ENCODE assay signal across 9 cellular contexts in genomic region chr11:57530215-57530595, GRCh38. TPM values are rescaled to one million over a fixed set of nuclear protein-coding genes. Genes with fewer than 3 reads are reported as not detected.
DNase-seq lines count a peak whose midpoint lies in the region; ATAC-seq, FAIRE-seq and TF ChIP-seq lines count a peak whose summit lies in the region.
"Had no signal": no experiment of that assay in that cellular context is flagged by ENCODE, and none has a peak within 500 bp of the region (broad histone marks: within the 10 kb centered on the region; RNA-seq: fewer than 3 reads in every experiment).

No MANE protein-coding gene starts in this region.

- TF ChIP-seq POLR2A in HepG2 (IDR thresholded peaks at IDR 0.05; ENCODE audit: insufficient read depth in 1 of 2, low read depth in 2 of 2, low read length in 2 of 2) = no peak

- 0% methylated on average over 4 of the region's 17 CpGs for WGBS in HepG2 (ENCODE audit: low lambda C conversion rate)

- H3K36me3 ChIP-seq in astrocyte (ENCODE audit: insufficient read depth, low read length) (peaks cover 3% of the 10 kb centered on the region), HepG2 (replicated peaks in 1 of 2; ENCODE audit: control insufficient read depth in 1 of 2, insufficient read depth in 2 of 2, low read length in 2 of 2) (peaks cover 0 to 5% of the 10 kb centered on the region in 2 experiments; a peak in 1 of 5 replicates), tibial artery (peaks cover 0 to 19% (median 0%) of the 10 kb centered on the region in 3 donors)

- peaks cover 4% of the 10 kb centered on the region for H3K36me3 Mint-ChIP-seq in astrocyte (ENCODE audit: low read depth, unreplicated experiment)

- no peaks in the 10 kb centered on the region for H3K27me3 ChIP-seq in astrocyte (ENCODE audit: insufficient read depth, low read length)
- peaks cover 0 to 5% of the 10 kb centered on the region in 2 experiments; a peak in 1 of 5 replicates for H3K27me3 ChIP-seq in HepG2 (ENCODE audit: control insufficient read depth in 1 of 2, insufficient read depth in 2 of 2, low read length in 2 of 2)
- no peaks in the 10 kb centered on the region for H3K27me3 ChIP-seq in tibial artery

- peaks cover 24% of the 10 kb centered on the region for H3K79me2 ChIP-seq in astrocyte (ENCODE audit: insufficient read depth, low read length)
- peaks cover 13% of the 10 kb centered on the region for H3K79me2 ChIP-seq in HepG2 (ENCODE audit: insufficient read depth, low read length)

- no peak for FAIRE-seq in astrocyte (lab: Jason Lieb, UNC)
- no peak for FAIRE-seq in HepG2 (lab: Jason Lieb, UNC)

- H3K27ac ChIP-seq in astrocyte (ENCODE audit: low read depth, low read length) = peak overlapping the region; percentile 70
- peak overlapping the region; percentile 62 for H3K27ac ChIP-seq in HepG2 (ENCODE audit: extremely low read length, insufficient read depth, low read length)
- peak overlapping the region; percentile 49 to 70 for H3K27ac ChIP-seq in tibial artery

- in situ Hi-C loops in HepG2 (cut with HindIII; ENCODE audit: extremely low pct_ligation_motif_present, low pct_unique_long_range_greater_than_20kb) = loop anchor here (5.0 kb wide), 1 partner anchor 183 kb away; no protein-coding TSS in a partner anchor

- CTCF ChIA-PET in HepG2 (lab: Yijun Ruan, JAX; ENCODE audit: low intra/inter-chr PET ratio, low total read pairs) (interaction anchor here (1.0 to 1.1 kb wide), 2 partner anchors 37 to 38 kb away, joined by 3 to 4 read pairs; no protein-coding TSS in a partner anchor), HEK293T (lab: Yijun Ruan, JAX) (interaction anchor here (0.6 to 7.1 kb wide), 2 partner anchors 37 to 1641 kb away, joined by 3 to 145 read pairs; no protein-coding TSS in a partner anchor)

- TF ChIP-seq EP300 in HepG2 (IDR thresholded peaks at IDR 0.05; ENCODE audit: low read depth in 2 of 2, low read length in 2 of 2) (no peak), HepG2 (CRISPR knock-in tag; IDR thresholded peaks at IDR 0.05; ENCODE audit: borderline replicate concordance) (no peak)

- DNase-seq in AG10803 (ENCODE audit: low read depth) (no peak), astrocyte (ENCODE audit: low read depth) (no peak), HepG2 (ENCODE audit: low spot score) (no peak), tibial artery (no peak), NCI-H2196 (lab: John Stamatoyannopoulos, UW; ENCODE audit: unreplicated experiment) (no peak), HEK293T (ENCODE audit: extremely low spot score) (no peak)

- BruUV-seq in HepG2 (replicated peaks; lab: Mats Ljungman, UMichigan) = TSS peak; percentile 78

- H3K4me3 Mint-ChIP-seq in astrocyte (ENCODE audit: unreplicated experiment) = peak overlapping the region; percentile 94

- no peaks in the 10 kb centered on the region for H3K4me1 Mint-ChIP-seq in astrocyte (ENCODE audit: low read depth, unreplicated experiment)

- intact Hi-C loops in HepG2 (cut with micrococcal nuclease; ENCODE audit: unreplicated experiment) = loop anchor here (1.0 to 5.0 kb wide), 2 partner anchors 16 to 112 kb away; no protein-coding TSS in a partner anchor
- intact Hi-C loops in tibial artery (cut with DNase I; ENCODE audit: low total_unique reads) = no loop called here

- peak overlapping the region; percentile 92 for H3K4me2 ChIP-seq in astrocyte (ENCODE audit: low read length)
- H3K4me2 ChIP-seq in HepG2 (ENCODE audit: low read depth, low read length) = peak overlapping the region; percentile 94

- TF ChIP-seq RAD21 in HepG2 (CRISPR knock-in tag; IDR thresholded peaks at IDR 0.05) = no peak

- no peaks in the 10 kb centered on the region for H3K9me3 ChIP-seq in astrocyte (ENCODE audit: insufficient read depth, low read depth, low read length)
- H3K9me3 ChIP-seq in HepG2 (ENCODE audit: low read length) = no peaks in the 10 kb centered on the region
- no peaks in the 10 kb centered on the region for H3K9me3 ChIP-seq in tibial artery

- H3K9ac ChIP-seq in astrocyte (ENCODE audit: low read length) = peak overlapping the region; percentile 90
- H3K9ac ChIP-seq in HepG2 (ENCODE audit: insufficient read depth, low read depth, low read length) = peak overlapping the region; percentile 90

- ATAC-seq in HG02884 (IDR thresholded peaks at IDR 0.05; ENCODE audit: unreplicated experiment) (peak; percentile 6), HepG2 (peak; percentile 39), GM21576 (IDR thresholded peaks at IDR 0.05; ENCODE audit: unreplicated experiment) (no peak)

- H3K4me1 ChIP-seq in astrocyte (ENCODE audit: insufficient read depth, low read length) = peaks cover 8% of the 10 kb centered on the region
- H3K4me1 ChIP-seq in HepG2 (ENCODE audit: insufficient read depth, low read length) = peaks cover 42% of the 10 kb centered on the region
- peaks cover 0 to 15% (median 11%) of the 10 kb centered on the region in 4 donors for H3K4me1 ChIP-seq in tibial artery

- H3K27ac Mint-ChIP-seq in astrocyte (ENCODE audit: unreplicated experiment) = peak overlapping the region; percentile 79

- peak overlapping the region; percentile 95 for H3K4me3 ChIP-seq in AG10803 (ENCODE audit: low read length)
- peak overlapping the region; percentile 97 for H3K4me3 ChIP-seq in astrocyte (ENCODE audit: insufficient read depth, low read depth, low read length)
- peak overlapping the region; percentile 80 to 98 (median 96) for H3K4me3 ChIP-seq in HepG2 (replicated peaks in 1 of 3; ENCODE audit: insufficient read depth in 1 of 3, low read depth in 2 of 3, low read length in 3 of 3)
- peak overlapping the region; percentile 70 for H3K4me3 ChIP-seq in tibial artery

- TF ChIP-seq CTCF in AG10803 (conservative IDR thresholded peaks at IDR 0.05; ENCODE audit: low read length) (no peak), astrocyte (IDR thresholded peaks at IDR 0.05; ENCODE audit: insufficient read depth, low read depth, low read length) (no peak), HepG2 (CRISPR knock-in tag; IDR thresholded peaks at IDR 0.05) (no peak), tibial artery (IDR thresholded peaks at IDR 0.05) (no peak)

- H2AFZ ChIP-seq in astrocyte (ENCODE audit: low read depth, low read length) (peak overlapping the region; percentile 99), HepG2 (ENCODE audit: low read length) (no peak overlapping the region)

- H3K27me3 Mint-ChIP-seq in astrocyte (ENCODE audit: low read depth, unreplicated experiment) = no peaks in the 10 kb centered on the region

- H4K20me1 ChIP-seq in astrocyte (ENCODE audit: insufficient read depth, low read length) (peaks cover 12% of the 10 kb centered on the region), HepG2 (ENCODE audit: insufficient read depth, low read length) (no peaks in the 10 kb centered on the region)

- POLR2A ChIA-PET in HepG2 (lab: Yijun Ruan, JAX) = interaction anchor here (1.0 to 2.6 kb wide), 8 partner anchors 15 to 111 kb away, joined by 3 to 13 read pairs (median 4); partner anchors contain the start of gene SLC43A1
- POLR2A ChIA-PET in HEK293T (lab: Yijun Ruan, JAX) = interaction anchor here (1.0 kb wide), 2 partner anchors 22 to 70 kb away, joined by 3 to 5 read pairs; partner anchors contain the start of gene RTN4RL2

- H3K9me3 Mint-ChIP-seq in astrocyte (ENCODE audit: unreplicated experiment) = no peaks in the 10 kb centered on the region

RNA-seq across cellular contexts. Expression of gene TIMM10, which starts 0.3 kb away (rescaled TPM):
- total RNA-seq in astrocyte (56.1 and 60.3 TPM in 2 replicates), HepG2 (2016; rRNA removed; fragmentation: Illumina TruSeq; extraction: Trizol) (82.2 and 103 TPM in 2 replicates)
- total RNA-seq in HepG2 (2016; cell fraction: cytosol; rRNA removed; fragmentation: Illumina TruSeq; extraction: Trizol; ENCODE audit: low read depth) = 40.9 and 52.7 TPM in 2 replicates
- 87.8 and 108 TPM in 2 replicates for total RNA-seq in HepG2 (2016; cell fraction: insoluble cytoplasmic fraction; rRNA removed; fragmentation: Illumina TruSeq; extraction: Trizol)
- total RNA-seq in HepG2 (2016; cell fraction: membrane; rRNA removed; fragmentation: Illumina TruSeq; extraction: Trizol) = 48.0 and 65.2 TPM in 2 replicates
- 27.4 and 31.3 TPM in 2 replicates for total RNA-seq in HepG2 (2016; cell fraction: nucleus; rRNA removed; fragmentation: Illumina TruSeq; extraction: Trizol)
- 56.3 and 67.8 TPM in 2 replicates for polyA plus RNA-seq in HepG2 (2011; rRNA removed)
- polyA plus RNA-seq in HepG2 (2011; cell fraction: cytosol; rRNA removed) = 81.8 and 94.3 TPM in 2 replicates
- polyA plus RNA-seq in HepG2 (2011; cell fraction: nucleus; rRNA removed) = 18.2 and 20.2 TPM in 2 replicates
- polyA plus RNA-seq in HepG2 (2012) = 46.7 and 55.3 TPM in 2 replicates
- 53.7 and 66.6 TPM in 2 replicates for polyA plus RNA-seq in HepG2 (2016; cell fraction: cytosol; fragmentation: Illumina TruSeq; extraction: Trizol; ENCODE audit: low read depth)
- 106 and 130 TPM in 2 replicates for polyA plus RNA-seq in HepG2 (2016; cell fraction: insoluble cytoplasmic fraction; fragmentation: Illumina TruSeq; extraction: Trizol; ENCODE audit: low read depth)
- 52.5 and 68.9 TPM in 2 replicates for polyA plus RNA-seq in HepG2 (2016; cell fraction: membrane; fragmentation: Illumina TruSeq; extraction: Trizol; ENCODE audit: low read depth)
- polyA plus RNA-seq in HepG2 (2016; cell fraction: nucleus; fragmentation: Illumina TruSeq; extraction: Trizol; ENCODE audit: insufficient read depth, low read depth) = 53.7 and 58.9 TPM in 2 replicates
- polyA minus RNA-seq in HepG2 (2011; rRNA and poly(A)+ RNA removed; ENCODE audit: low replicate concordance) = 28.3 and 58.4 TPM in 2 replicates
- polyA minus RNA-seq in HepG2 (2011; cell fraction: cytosol; rRNA and poly(A)+ RNA removed) = 7.7 and 8.8 TPM in 2 replicates
- polyA minus RNA-seq in HepG2 (2011; cell fraction: nucleus; rRNA and poly(A)+ RNA removed) = 11.8 and 13.6 TPM in 2 replicates

RNA-seq across cellular contexts. Expression of gene SMTNL1, which starts 7.2 kb away (rescaled TPM):
- total RNA-seq in astrocyte (not detected in 2 replicates), HepG2 (2016; rRNA removed; fragmentation: Illumina TruSeq; extraction: Trizol) (not detected in 2 replicates)
- total RNA-seq in HepG2 (2016; cell fraction: cytosol; rRNA removed; fragmentation: Illumina TruSeq; extraction: Trizol; ENCODE audit: low read depth) = not detected in 2 replicates
- total RNA-seq in HepG2 (2016; cell fraction: insoluble cytoplasmic fraction; rRNA removed; fragmentation: Illumina TruSeq; extraction: Trizol) = not detected in 2 replicates
- not detected in 2 replicates for total RNA-seq in HepG2 (2016; cell fraction: membrane; rRNA removed; fragmentation: Illumina TruSeq; extraction: Trizol)
- not detected in 2 replicates for total RNA-seq in HepG2 (2016; cell fraction: nucleus; rRNA removed; fragmentation: Illumina TruSeq; extraction: Trizol)
- polyA plus RNA-seq in HepG2 (2011; rRNA removed) = 0.04 TPM in 1 of 2 replicates, not detected in the other
- polyA plus RNA-seq in HepG2 (2011; cell fraction: cytosol; rRNA removed) = not detected in 2 replicates
- polyA plus RNA-seq in HepG2 (2011; cell fraction: nucleus; rRNA removed) = not detected in 2 replicates
- polyA plus RNA-seq in HepG2 (2012) = not detected in 2 replicates
- polyA plus RNA-seq in HepG2 (2016; cell fraction: cytosol; fragmentation: Illumina TruSeq; extraction: Trizol; ENCODE audit: low read depth) = not detected in 2 replicates
- not detected in 2 replicates for polyA plus RNA-seq in HepG2 (2016; cell fraction: insoluble cytoplasmic fraction; fragmentation: Illumina TruSeq; extraction: Trizol; ENCODE audit: low read depth)
- not detected in 2 replicates for polyA plus RNA-seq in HepG2 (2016; cell fraction: membrane; fragmentation: Illumina TruSeq; extraction: Trizol; ENCODE audit: low read depth)
- polyA plus RNA-seq in HepG2 (2016; cell fraction: nucleus; fragmentation: Illumina TruSeq; extraction: Trizol; ENCODE audit: insufficient read depth, low read depth) = not detected in 2 replicates
- not detected in 2 replicates for polyA minus RNA-seq in HepG2 (2011; rRNA and poly(A)+ RNA removed; ENCODE audit: low replicate concordance)
- not detected in 2 replicates for polyA minus RNA-seq in HepG2 (2011; cell fraction: cytosol; rRNA and poly(A)+ RNA removed)
- not detected in 2 replicates for polyA minus RNA-seq in HepG2 (2011; cell fraction: nucleus; rRNA and poly(A)+ RNA removed)
- total RNA-seq: lung microvascular endothelial cell had no signal

RNA-seq across cellular contexts. Expression of gene SLC43A1, which starts 14.7 kb away (rescaled TPM):
- total RNA-seq in astrocyte (3.5 and 4.5 TPM in 2 replicates), HepG2 (2016; rRNA removed; fragmentation: Illumina TruSeq; extraction: Trizol) (40.0 and 72.3 TPM in 2 replicates)
- total RNA-seq in HepG2 (2016; cell fraction: cytosol; rRNA removed; fragmentation: Illumina TruSeq; extraction: Trizol; ENCODE audit: low read depth) = 44.5 and 47.1 TPM in 2 replicates
- total RNA-seq in HepG2 (2016; cell fraction: insoluble cytoplasmic fraction; rRNA removed; fragmentation: Illumina TruSeq; extraction: Trizol) = 32.3 and 72.1 TPM in 2 replicates
- 63.3 and 69.6 TPM in 2 replicates for total RNA-seq in HepG2 (2016; cell fraction: membrane; rRNA removed; fragmentation: Illumina TruSeq; extraction: Trizol)
- 64.1 and 81.7 TPM in 2 replicates for total RNA-seq in HepG2 (2016; cell fraction: nucleus; rRNA removed; fragmentation: Illumina TruSeq; extraction: Trizol)
- 87.6 and 124 TPM in 2 replicates for polyA plus RNA-seq in HepG2 (2011; rRNA removed)
- 96.8 and 105 TPM in 2 replicates for polyA plus RNA-seq in HepG2 (2011; cell fraction: cytosol; rRNA removed)
- 190 and 210 TPM in 2 replicates for polyA plus RNA-seq in HepG2 (2011; cell fraction: nucleus; rRNA removed)
- polyA plus RNA-seq in HepG2 (2012) = 61.9 and 91.6 TPM in 2 replicates
- 41.6 and 44.0 TPM in 2 replicates for polyA plus RNA-seq in HepG2 (2016; cell fraction: cytosol; fragmentation: Illumina TruSeq; extraction: Trizol; ENCODE audit: low read depth)
- 33.2 and 41.2 TPM in 2 replicates for polyA plus RNA-seq in HepG2 (2016; cell fraction: insoluble cytoplasmic fraction; fragmentation: Illumina TruSeq; extraction: Trizol; ENCODE audit: low read depth)
- 58.0 and 63.5 TPM in 2 replicates for polyA plus RNA-seq in HepG2 (2016; cell fraction: membrane; fragmentation: Illumina TruSeq; extraction: Trizol; ENCODE audit: low read depth)
- 111 TPM in 2 replicates for polyA plus RNA-seq in HepG2 (2016; cell fraction: nucleus; fragmentation: Illumina TruSeq; extraction: Trizol; ENCODE audit: insufficient read depth, low read depth)
- 1.5 and 247 TPM in 2 replicates for polyA minus RNA-seq in HepG2 (2011; rRNA and poly(A)+ RNA removed; ENCODE audit: low replicate concordance)
- 58.2 and 68.6 TPM in 2 replicates for polyA minus RNA-seq in HepG2 (2011; cell fraction: cytosol; rRNA and poly(A)+ RNA removed)
- polyA minus RNA-seq in HepG2 (2011; cell fraction: nucleus; rRNA and poly(A)+ RNA removed) = 75.4 and 86.5 TPM in 2 replicates

RNA-seq across cellular contexts. Expression of gene UBE2L6, which starts 37.3 kb away (rescaled TPM):
- total RNA-seq in astrocyte (159 and 182 TPM in 2 replicates), HepG2 (2016; rRNA removed; fragmentation: Illumina TruSeq; extraction: Trizol) (30.3 and 37.6 TPM in 2 replicates)
- total RNA-seq in HepG2 (2016; cell fraction: cytosol; rRNA removed; fragmentation: Illumina TruSeq; extraction: Trizol; ENCODE audit: low read depth) = 17.4 and 20.5 TPM in 2 replicates
- total RNA-seq in HepG2 (2016; cell fraction: insoluble cytoplasmic fraction; rRNA removed; fragmentation: Illumina TruSeq; extraction: Trizol) = 27.8 and 37.8 TPM in 2 replicates
- 26.3 and 29.3 TPM in 2 replicates for total RNA-seq in HepG2 (2016; cell fraction: membrane; rRNA removed; fragmentation: Illumina TruSeq; extraction: Trizol)
- total RNA-seq in HepG2 (2016; cell fraction: nucleus; rRNA removed; fragmentation: Illumina TruSeq; extraction: Trizol) = 9.1 and 12.2 TPM in 2 replicates
- polyA plus RNA-seq in HepG2 (2011; rRNA removed) = 30.4 and 38.3 TPM in 2 replicates
- 42.3 and 44.9 TPM in 2 replicates for polyA plus RNA-seq in HepG2 (2011; cell fraction: cytosol; rRNA removed)
- 12.0 and 15.7 TPM in 2 replicates for polyA plus RNA-seq in HepG2 (2011; cell fraction: nucleus; rRNA removed)
- 27.5 and 35.0 TPM in 2 replicates for polyA plus RNA-seq in HepG2 (2012)
- 27.4 and 32.1 TPM in 2 replicates for polyA plus RNA-seq in HepG2 (2016; cell fraction: cytosol; fragmentation: Illumina TruSeq; extraction: Trizol; ENCODE audit: low read depth)
- polyA plus RNA-seq in HepG2 (2016; cell fraction: insoluble cytoplasmic fraction; fragmentation: Illumina TruSeq; extraction: Trizol; ENCODE audit: low read depth) = 54.7 and 56.6 TPM in 2 replicates
- polyA plus RNA-seq in HepG2 (2016; cell fraction: membrane; fragmentation: Illumina TruSeq; extraction: Trizol; ENCODE audit: low read depth) = 33.1 and 34.4 TPM in 2 replicates
- 19.0 and 19.8 TPM in 2 replicates for polyA plus RNA-seq in HepG2 (2016; cell fraction: nucleus; fragmentation: Illumina TruSeq; extraction: Trizol; ENCODE audit: insufficient read depth, low read depth)
- 2.5 and 57.1 TPM in 2 replicates for polyA minus RNA-seq in HepG2 (2011; rRNA and poly(A)+ RNA removed; ENCODE audit: low replicate concordance)
- polyA minus RNA-seq in HepG2 (2011; cell fraction: cytosol; rRNA and poly(A)+ RNA removed) = 10.2 and 16.3 TPM in 2 replicates
- polyA minus RNA-seq in HepG2 (2011; cell fraction: nucleus; rRNA and poly(A)+ RNA removed) = 3.5 and 6.6 TPM in 2 replicates
